31 cellular contexts compared by ENCODE assay signal in the genomic region with DNA sequence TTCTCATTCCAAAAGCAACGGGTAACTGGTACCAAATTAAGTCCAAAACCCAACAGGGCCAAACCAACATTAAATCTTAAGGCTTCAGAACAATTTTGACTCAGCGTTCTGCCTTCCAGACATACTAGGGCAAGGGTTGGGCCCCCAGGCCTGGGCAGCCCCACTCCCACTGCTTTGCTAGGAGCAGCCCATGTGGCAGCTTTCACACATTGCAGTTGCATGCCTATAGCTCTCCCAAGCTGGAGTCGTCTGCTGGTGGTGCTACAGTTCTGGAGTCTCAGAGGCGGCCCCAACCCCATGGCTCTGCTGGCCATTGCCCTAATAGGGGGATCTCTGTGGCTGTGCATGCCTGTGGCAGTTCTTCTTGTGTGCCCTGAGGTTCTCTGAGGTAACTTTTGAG. TPM values are rescaled to one million over a fixed set of nuclear protein-coding genes. Genes with fewer than 3 reads are reported as not detected.
"Had no signal": no experiment of that assay in that cellular context is flagged by ENCODE, and none has a peak within 500 bp of the region (broad histone marks: within the 10 kb centered on the region; RNA-seq: fewer than 3 reads in every experiment).

No MANE protein-coding gene starts in this region.

- DNase-seq: activated CD4-positive, alpha-beta memory T cell treated with anti-CD3 and anti-CD28 coated beads, Interleukin-2, amount 10 ng/mL, durations not matched to agents 7 days and 5 days; activated CD4-positive, alpha-beta T cell treated with anti-CD3 and anti-CD28 coated beads for 1 hour; activated CD4-positive, alpha-beta T cell treated with anti-CD3 and anti-CD28 coated beads, Interleukin-2, amount 10 ng/mL, durations not matched to agents 7 days and 5 days; activated gamma-delta T cell treated with Interleukin-2 at 50 U/mL for 16 hours; activated naive CD8-positive, alpha-beta T cell treated with anti-CD3 and anti-CD28 coated beads, Interleukin-2, amount 50 U/mL, for 24 hours; activated T-cell treated with anti-CD3 and anti-CD28 coated beads, Interleukin-2, amount 50 U/mL, for 4 hours; amygdala; caudate nucleus; cortex of kidney; effector memory CD8-positive, alpha-beta T cell; foreskin fibroblast; heart left ventricle; hypothalamus; left cardiac atrium; left ventricle myocardium superior; nephron progenitor cell; nucleus accumbens; pancreas; stimulated activated CD4-positive, alpha-beta T cell treated with anti-CD3 and anti-CD28 coated beads, Interleukin-2, amount 100 ng/mL, for 24 hours; stimulated activated naive CD4-positive, alpha-beta T cell; T-helper 17 cell; T1000; WERI-Rb-1 had no signal

- H3K36me3 ChIP-seq: pancreas, prostate gland, WERI-Rb-1 had no signal

- H3K4me3 Mint-ChIP-seq: activated CD4-positive, alpha-beta memory T cell treated with anti-CD3 and anti-CD28 coated beads, Interleukin-2, amount 10 ng/mL, durations not matched to agents 7 days and 5 days; activated CD4-positive, alpha-beta T cell treated with anti-CD3 and anti-CD28 coated beads, Interleukin-2, amount 10 ng/mL, durations not matched to agents 7 days and 5 days; activated naive CD4-positive, alpha-beta T cell treated with anti-CD3 and anti-CD28 coated beads, Interleukin-2, amount 50 U/mL, for 24 hours; activated naive CD8-positive, alpha-beta T cell treated with anti-CD3 and anti-CD28 coated beads, Interleukin-2, amount 50 U/mL, for 24 hours; activated T-cell treated with anti-CD3 and anti-CD28 coated beads, Interleukin-2, amount 50 U/mL, for 4 hours; activated T-helper 17 cell treated with anti-CD3 and anti-CD28 coated beads, Interleukin-2, amount 50 U/mL, for 72 hours; effector memory CD8-positive, alpha-beta T cell; nephron progenitor cell; T-helper 17 cell had no signal

- H3K4me2 ChIP-seq: smooth muscle cell had no signal

- H3K27ac Mint-ChIP-seq: activated CD4-positive, alpha-beta memory T cell treated with anti-CD3 and anti-CD28 coated beads, Interleukin-2, amount 10 ng/mL, durations not matched to agents 7 days and 5 days; activated CD4-positive, alpha-beta T cell treated with anti-CD3 and anti-CD28 coated beads, Interleukin-2, amount 10 ng/mL, durations not matched to agents 7 days and 5 days; activated naive CD8-positive, alpha-beta T cell treated with anti-CD3 and anti-CD28 coated beads, Interleukin-2, amount 50 U/mL, for 24 hours; activated T-helper 17 cell treated with anti-CD3 and anti-CD28 coated beads, Interleukin-2, amount 50 U/mL, for 72 hours; effector memory CD8-positive, alpha-beta T cell; nephron progenitor cell; T-helper 17 cell had no signal

- H3K4me1 ChIP-seq: pancreas, prostate gland, tibial nerve had no signal

- H3K27me3 Mint-ChIP-seq: activated CD4-positive, alpha-beta memory T cell treated with anti-CD3 and anti-CD28 coated beads, Interleukin-2, amount 10 ng/mL, durations not matched to agents 7 days and 5 days; activated CD4-positive, alpha-beta T cell treated with anti-CD3 and anti-CD28 coated beads, Interleukin-2, amount 10 ng/mL, durations not matched to agents 7 days and 5 days; activated naive CD4-positive, alpha-beta T cell treated with anti-CD3 and anti-CD28 coated beads, Interleukin-2, amount 50 U/mL, for 24 hours; activated naive CD8-positive, alpha-beta T cell treated with anti-CD3 and anti-CD28 coated beads, Interleukin-2, amount 50 U/mL, for 24 hours; activated T-helper 17 cell treated with anti-CD3 and anti-CD28 coated beads, Interleukin-2, amount 50 U/mL, for 72 hours; effector memory CD8-positive, alpha-beta T cell; T-helper 17 cell had no signal

- ATAC-seq: activated naive CD8-positive, alpha-beta T cell treated with anti-CD3 and anti-CD28 coated beads, Interleukin-2, amount 50 U/mL, for 24 hours; activated T-cell treated with anti-CD3 and anti-CD28 coated beads, Interleukin-2, amount 50 U/mL, for 4 hours; activated T-helper 17 cell treated with anti-CD3 and anti-CD28 coated beads, Interleukin-2, amount 50 U/mL, for 72 hours; effector memory CD8-positive, alpha-beta T cell; esophagus mucosa; left cardiac atrium; left ventricle myocardium superior; pancreas; T-helper 17 cell had no signal

- FAIRE-seq: endothelial cell of umbilical vein, islet of Langerhans, pancreas had no signal

- H3K4me1 Mint-ChIP-seq: nephron progenitor cell had no signal

- H3K9me3 ChIP-seq: pancreas, prostate gland had no signal

- H3K27ac ChIP-seq: heart left ventricle, pancreas, prostate gland, tibial nerve, WERI-Rb-1 had no signal

- H3K27me3 ChIP-seq: heart left ventricle, pancreas, tibial nerve had no signal

- H3K4me3 ChIP-seq: heart left ventricle, pancreas, prostate gland, smooth muscle cell, tibial nerve had no signal

RNA-seq across cellular contexts. Expression of gene CD226, which starts 37.6 kb away (rescaled TPM):
- polyA plus RNA-seq: endothelial cell of umbilical vein had no signal
